Comparison of ENCODE assay signal across 8 cellular contexts in genomic region chr20:24990810-24991252, GRCh38. TPM values are rescaled to one million over a fixed set of nuclear protein-coding genes. Genes with fewer than 3 reads are reported as not detected.
A peak's percentile ranks its signal among the peaks of the same experiment; 100 is the strongest.
DNase-seq lines count a peak whose midpoint lies in the region; ATAC-seq, FAIRE-seq and TF ChIP-seq lines count a peak whose summit lies in the region.

No MANE protein-coding gene starts in this region.

- ATAC-seq in Right ventricle myocardium inferior (no peak), activated B cell treated with CpG ODN at 0.5 μM for 24 hours (ENCODE audit: low read depth) (no peak), thoracic aorta (ENCODE audit: insufficient number of reproducible peaks, low FRiP score, low read depth) (no peak), GM21737 (IDR thresholded peaks at IDR 0.05; ENCODE audit: unreplicated experiment) (no peak)

- H3K9me3 Mint-ChIP-seq in activated B cell treated with CpG ODN at 0.5 μM for 24 hours: no peaks in the 10 kb centered on the region

- intact Hi-C loops in cardiac septum (cut with DNase I): loop anchor here (5.0 kb wide), 1 partner anchor 406 kb away; no protein-coding TSS in a partner anchor
- intact Hi-C loops in Right ventricle myocardium inferior (cut with DNase I): loop anchor here (5.0 kb wide), 1 partner anchor 201 kb away; no protein-coding TSS in a partner anchor
- intact Hi-C loops in activated B cell treated with CpG ODN at 0.5 μM for 24 hours (cut with micrococcal nuclease): loop anchor here (5.0 kb wide), 2 partner anchors 326 to 1054 kb away; no protein-coding TSS in a partner anchor

- no peak overlapping the region for H3K27ac ChIP-seq in thoracic aorta

- no peak overlapping the region for H3K27ac Mint-ChIP-seq in activated B cell treated with CpG ODN at 0.5 μM for 24 hours

- peak; percentile 20 for DNase-seq in cardiac septum (ENCODE audit: low spot score)
- no peak for DNase-seq in Right ventricle myocardium inferior (ENCODE audit: missing footprints)
- DNase-seq in activated B cell treated with CpG ODN at 0.5 μM for 24 hours: no peak
- peak; percentile 78 for DNase-seq in islet precursor cell
- DNase-seq in thoracic aorta (ENCODE audit: low spot score): no peak
- DNase-seq in GM12892 (ENCODE audit: insufficient read length): no peak
- DNase-seq in Kasumi-1 (lab: John Stamatoyannopoulos, UW): no peak

- TF ChIP-seq CTCF in activated B cell treated with CpG ODN at 0.5 μM for 24 hours (IDR thresholded peaks at IDR 0.05) (no peak), thoracic aorta (IDR thresholded peaks at IDR 0.05) (no peak)

- no peaks in the 10 kb centered on the region for H3K36me3 ChIP-seq in thoracic aorta

- no peaks in the 10 kb centered on the region for H3K27me3 Mint-ChIP-seq in activated B cell treated with CpG ODN at 0.5 μM for 24 hours

- H3K9me3 ChIP-seq in thoracic aorta: no peaks in the 10 kb centered on the region

- FAIRE-seq in GM12892 (lab: Jason Lieb, UNC): no peak

- H3K27me3 ChIP-seq in thoracic aorta (replicated peaks; ENCODE audit: insufficient read depth): no peaks in the 10 kb centered on the region

- H3K36me3 Mint-ChIP-seq in activated B cell treated with CpG ODN at 0.5 μM for 24 hours (ENCODE audit: low read depth): peaks cover 17% of the 10 kb centered on the region

- H3K4me1 ChIP-seq in thoracic aorta (ENCODE audit: control insufficient read depth in 1 of 2, low read depth in 2 of 2): peaks cover 12 to 35% of the 10 kb centered on the region in 2 donors

- POLR2A ChIA-PET in activated B cell treated with CpG ODN at 0.5 μM for 24 hours (lab: Charles Lee): interaction anchor here (3.3 kb wide), 1 partner anchor 68 kb away, joined by 35 read pairs; the partner anchor contains the start of gene ACSS1

- peak overlapping the region; percentile 77 for H3K4me3 ChIP-seq in thoracic aorta

- CTCF ChIA-PET in activated B cell treated with CpG ODN at 0.5 μM for 24 hours (lab: Charles Lee): no interaction called here

- no peak for TF ChIP-seq POLR2A in GM12892 (IDR thresholded peaks at IDR 0.05; ENCODE audit: low read depth, low read length)

- peak overlapping the region; percentile 92 for H3K4me3 Mint-ChIP-seq in activated B cell treated with CpG ODN at 0.5 μM for 24 hours

- H3K4me1 Mint-ChIP-seq in activated B cell treated with CpG ODN at 0.5 μM for 24 hours: peaks cover 48% of the 10 kb centered on the region

RNA-seq across cellular contexts. Expression of gene APMAP, which starts 1.7 kb away (rescaled TPM):
- total RNA-seq in cardiac septum: 28.2 TPM
- total RNA-seq in Right ventricle myocardium inferior: 26.8 TPM
- 22.3 and 24.9 TPM in 2 replicates for total RNA-seq in activated B cell treated with CpG ODN at 0.5 μM for 24 hours
- total RNA-seq in thoracic aorta: 10 to 100 TPM; 38.4 to 44.0 TPM
- 21.6 TPM for polyA plus RNA-seq in GM12892 (2012; ENCODE audit: missing spikeins)

RNA-seq across cellular contexts. Expression of gene CST7, which starts 41.8 kb away (rescaled TPM):
- total RNA-seq in cardiac septum: 1.6 TPM
- total RNA-seq in Right ventricle myocardium inferior: 1.4 TPM
- total RNA-seq in activated B cell treated with CpG ODN at 0.5 μM for 24 hours: 0.86 and 1.0 TPM in 2 replicates
- 10 to 100 TPM in 1 of 2 donors, 1 to 10 TPM in 1; 5.4 to 10.9 TPM for total RNA-seq in thoracic aorta
- not detected for polyA plus RNA-seq in GM12892 (2012; ENCODE audit: missing spikeins)

Comparison
In these comparisons a context has a peak if more than half of its experiments do, and no peak if none do; other contexts are left out.
1. DNase-seq: peak in cardiac septum (single experiment) and islet precursor cell (single experiment); none in Right ventricle myocardium inferior (single experiment), activated B cell treated with CpG ODN at 0.5 μM for 24 hours (single experiment), thoracic aorta (single experiment), GM12892 (single experiment) and Kasumi-1 (0 of 2).